Comparison of ENCODE assay signal across 1 cellular context in genomic region chr1:46667782-46668760, GRCh38.
TF ChIP-seq lines count a peak whose summit lies in the region.

Gene ATPAF1, minus strand, starts transcription at chr1:46668364. Its CDS starts 42 bp downstream, at chr1:46668322.

TF ChIP-seq in HEK293, 187 proteins besides CTCF, POLR2A, EP300 and RAD21 (continued from another document and continues in another):
- TF ChIP-seq ZNF18 (tag by site-specific recombination; IDR thresholded peaks at IDR 0.05), result no peak
- no peak for TF ChIP-seq GLI4 (tag by site-specific recombination; IDR thresholded peaks at IDR 0.05)
- no peak for TF ChIP-seq ZNF639 (tag by site-specific recombination; IDR thresholded peaks at IDR 0.05)
- TF ChIP-seq AEBP2 (tag by site-specific recombination; IDR thresholded peaks at IDR 0.05; ENCODE audit: borderline replicate concordance), result no peak
- TF ChIP-seq ZNF341 (tag by site-specific recombination; IDR thresholded peaks at IDR 0.05; ENCODE audit: low read depth), result no peak
- TF ChIP-seq HIC1 (tag by site-specific recombination; IDR thresholded peaks at IDR 0.05), result 0 out of 2 replicates have a peak, but pooled peaks have one; percentile 17
- no peak for TF ChIP-seq KLF7 (tag by site-specific recombination; IDR thresholded peaks at IDR 0.05; ENCODE audit: borderline replicate concordance)
- TF ChIP-seq SCRT1 (tag by site-specific recombination; IDR thresholded peaks at IDR 0.05; ENCODE audit: borderline replicate concordance), result no peak
- TF ChIP-seq ZFP69B (tag by site-specific recombination; IDR thresholded peaks at IDR 0.05), result no peak
- no peak for TF ChIP-seq ZNF26 (tag by site-specific recombination; IDR thresholded peaks at IDR 0.05)
- no peak for TF ChIP-seq ZNF791 (tag by site-specific recombination; IDR thresholded peaks at IDR 0.05)
- TF ChIP-seq ZNF140 (tag by site-specific recombination; IDR thresholded peaks at IDR 0.05), result no peak
- TF ChIP-seq KLF10 (tag by site-specific recombination; IDR thresholded peaks at IDR 0.05), result peak; percentile 51; the same call in 1 of the 2 replicates
- no peak for TF ChIP-seq ZNF544 (tag by site-specific recombination; IDR thresholded peaks at IDR 0.05)
- no peak for TF ChIP-seq ZNF366 (tag by site-specific recombination; conservative IDR thresholded peaks at IDR 0.05)
- TF ChIP-seq ZNF362 (tag by site-specific recombination; IDR thresholded peaks at IDR 0.05), result no peak
- no peak; the same call in 1 of the 2 replicates for TF ChIP-seq GLIS1 (tag by site-specific recombination; IDR thresholded peaks at IDR 0.05)
- no peak for TF ChIP-seq BCL6B (tag by site-specific recombination; IDR thresholded peaks at IDR 0.05)
- TF ChIP-seq ZNF776 (tag by site-specific recombination; IDR thresholded peaks at IDR 0.05; ENCODE audit: borderline replicate concordance), result no peak
- no peak for TF ChIP-seq ZNF146 (tag by site-specific recombination; IDR thresholded peaks at IDR 0.05)
- no peak for TF ChIP-seq ZNF473 (tag by site-specific recombination; IDR thresholded peaks at IDR 0.05)
- TF ChIP-seq ZNF37A (tag by site-specific recombination; IDR thresholded peaks at IDR 0.05), result 0 out of 2 replicates have a peak, but pooled peaks have one; percentile 14
- TF ChIP-seq ZNF514 (tag by site-specific recombination; IDR thresholded peaks at IDR 0.05), result no peak
- TF ChIP-seq TRIM28 (IDR thresholded peaks at IDR 0.05; ENCODE audit: borderline replicate concordance, low read length), result peak; percentile 70; the same call in 1 of the 2 replicates
- TF ChIP-seq ZNF221 (tag by site-specific recombination; IDR thresholded peaks at IDR 0.05; ENCODE audit: borderline replicate concordance), result no peak
- TF ChIP-seq KLF1 (tag by site-specific recombination; IDR thresholded peaks at IDR 0.05), result 0 out of 2 replicates have a peak, but pooled peaks have one; percentile 18
- TF ChIP-seq ZNF449 (tag by site-specific recombination; IDR thresholded peaks at IDR 0.05), result no peak
- no peak for TF ChIP-seq ZNF214 (tag by site-specific recombination; IDR thresholded peaks at IDR 0.05; ENCODE audit: borderline replicate concordance)
- no peak for TF ChIP-seq ZNF274 (IDR thresholded peaks at IDR 0.05; ENCODE audit: low read length)
- TF ChIP-seq ZNF274 (tag by site-specific recombination; IDR thresholded peaks at IDR 0.05; ENCODE audit: borderline replicate concordance), result no peak
- no peak for TF ChIP-seq ZNF24 (tag by site-specific recombination; IDR thresholded peaks at IDR 0.05)
- TF ChIP-seq ZNF239 (tag by site-specific recombination; IDR thresholded peaks at IDR 0.05), result no peak
- TF ChIP-seq ZSCAN16 (tag by site-specific recombination; IDR thresholded peaks at IDR 0.05), result no peak
- no peak for TF ChIP-seq ZNF266 (tag by site-specific recombination; IDR thresholded peaks at IDR 0.05; ENCODE audit: low read depth)
- no peak for TF ChIP-seq REST (tag by site-specific recombination; IDR thresholded peaks at IDR 0.05)
- no peak for TF ChIP-seq ZNF529 (tag by site-specific recombination; IDR thresholded peaks at IDR 0.05; ENCODE audit: insufficient replicate concordance)
- no peak for TF ChIP-seq ZNF510 (tag by site-specific recombination; IDR thresholded peaks at IDR 0.05; ENCODE audit: insufficient replicate concordance)
- TF ChIP-seq ZNF211 (tag by site-specific recombination; IDR thresholded peaks at IDR 0.05; ENCODE audit: low read depth), result no peak
- no peak for TF ChIP-seq ZNF133 (tag by site-specific recombination; IDR thresholded peaks at IDR 0.05)
- TF ChIP-seq WT1 (tag by site-specific recombination; IDR thresholded peaks at IDR 0.05), result 0 out of 2 replicates have a peak, but pooled peaks have one; percentile 14
- no peak for TF ChIP-seq ZNF837 (tag by site-specific recombination; IDR thresholded peaks at IDR 0.05)
- peak; percentile 44; the same call in 1 of the 2 replicates for TF ChIP-seq ZNF549 (tag by site-specific recombination; IDR thresholded peaks at IDR 0.05)
- TF ChIP-seq KLF8 (tag by site-specific recombination; IDR thresholded peaks at IDR 0.05), result peak; percentile 59; the same call in 1 of the 2 replicates
- no peak for TF ChIP-seq PRDM4 (tag by site-specific recombination; IDR thresholded peaks at IDR 0.05)
- TF ChIP-seq ZNF777 (tag by site-specific recombination; IDR thresholded peaks at IDR 0.05; ENCODE audit: borderline replicate concordance), result no peak
- TF ChIP-seq ZFP37 (tag by site-specific recombination; IDR thresholded peaks at IDR 0.05), result no peak
